ENCODE assay signal across 25 cellular contexts in genomic region chr7:51700593-51701215, GRCh38.
"Had no signal": no experiment of that assay in that cellular context is flagged by ENCODE, and none has a peak within 500 bp of the region (broad histone marks: within the 10 kb centered on the region; RNA-seq: fewer than 3 reads in every experiment).

No MANE protein-coding gene starts in this region.

- H3K4me3 ChIP-seq: colonic mucosa, gastroesophageal sphincter, heart left ventricle, hepatocyte, left lung, neural progenitor cell, smooth muscle cell, suprapubic skin had no signal

- H3K9me3 ChIP-seq: colonic mucosa, suprapubic skin had no signal

- H3K79me2 ChIP-seq: hepatocyte, parathyroid adenoma had no signal

- H3K4me2 ChIP-seq: hepatocyte, neural progenitor cell, smooth muscle cell had no signal

- H3K4me1 ChIP-seq: colonic mucosa, foreskin keratinocyte, heart left ventricle, left lung, neural progenitor cell, parathyroid adenoma, suprapubic skin had no signal

- H3K27me3 ChIP-seq: colonic mucosa, foreskin keratinocyte, gastroesophageal sphincter, heart left ventricle, hepatocyte, left lung, neural progenitor cell, suprapubic skin had no signal

- H3K9ac ChIP-seq: neural progenitor cell, parathyroid adenoma had no signal

- ATAC-seq: esophagus mucosa; foreskin keratinocyte; gastroesophageal sphincter; heart left ventricle; left cardiac atrium; left lung; naive thymus-derived CD4-positive, alpha-beta T cell; sciatic nerve; stimulated activated naive CD8-positive, alpha-beta T cell treated with anti-CD3 and anti-CD28 coated beads, Interleukin-15, amount 100 ng/mL, for 72 hours had no signal

- H2AFZ ChIP-seq: hepatocyte, neural progenitor cell, parathyroid adenoma had no signal

- H3K27ac ChIP-seq: colonic mucosa, epithelial cell of prostate, foreskin keratinocyte, gastroesophageal sphincter, heart left ventricle, hepatocyte, left lung, neural progenitor cell, parathyroid adenoma, suprapubic skin had no signal

- H3K36me3 ChIP-seq: colonic mucosa, gastroesophageal sphincter, heart left ventricle, left lung, neural progenitor cell, suprapubic skin had no signal

- DNase-seq: colonic mucosa; effector CD8-positive, alpha-beta T cell; endodermal cell; foreskin keratinocyte; heart left ventricle; left cardiac atrium; left lung; mesenchymal stem cell; naive thymus-derived CD4-positive, alpha-beta T cell; stimulated activated CD4-positive, alpha-beta T cell treated with anti-CD3 and anti-CD28 coated beads, Interleukin-12 subunit alpha, Interleukin-12 subunit beta, amount 100 ng/mL, for 4 hours; stimulated activated CD4-positive, alpha-beta T cell treated with anti-CD3 and anti-CD28 coated beads, Interleukin-1b, Interleukin-23, amount 100 ng/mL, for 48 hours; stimulated activated CD4-positive, alpha-beta T cell treated with anti-CD3 and anti-CD28 coated beads, Interleukin-4, amount 100 ng/mL, for 1 hour; stimulated activated CD8-positive, alpha-beta memory T cell treated with anti-CD3 and anti-CD28 coated beads, Interleukin-4, amount 100 ng/mL, for 48 hours; stimulated activated naive CD4-positive, alpha-beta T cell; stimulated activated naive CD8-positive, alpha-beta T cell treated with anti-CD3 and anti-CD28 coated beads, Interleukin-15, amount 100 ng/mL, for 72 hours; trophoblast cell had no signal
